8 cellular contexts compared by ENCODE assay signal in genomic region chr16:55711959-55712876, GRCh38. TPM values are rescaled to one million over a fixed set of nuclear protein-coding genes. Genes with fewer than 3 reads are reported as not detected.
A peak's percentile ranks its signal among the peaks of the same experiment; 100 is the strongest.
DNase-seq lines count a peak whose midpoint lies in the region; ATAC-seq and TF ChIP-seq lines count a peak whose summit lies in the region.

No MANE protein-coding gene starts in this region.

- no peaks in the 10 kb centered on the region for H3K36me3 ChIP-seq in naive thymus-derived CD4-positive, alpha-beta T cell (ENCODE audit: control insufficient read depth in 2 of 3, insufficient read depth in 3 of 3, low read length in 3 of 3)

- no peaks in the 10 kb centered on the region for H3K9me3 ChIP-seq in naive thymus-derived CD4-positive, alpha-beta T cell (ENCODE audit: control insufficient read depth in 2 of 3, low read length in 3 of 3)

- H3K27ac Mint-ChIP-seq in naive thymus-derived CD4-positive, alpha-beta T cell, result no peak overlapping the region

- no peak overlapping the region for H3K27ac ChIP-seq in naive thymus-derived CD4-positive, alpha-beta T cell (ENCODE audit: low read depth, low read length)

- no peaks in the 10 kb centered on the region for H3K4me1 ChIP-seq in naive thymus-derived CD4-positive, alpha-beta T cell (ENCODE audit: control insufficient read depth in 2 of 2, insufficient read depth in 2 of 2, low read length in 2 of 2)

- H3K27me3 Mint-ChIP-seq in naive thymus-derived CD4-positive, alpha-beta T cell, result peaks cover 4 to 47% (median 29%) of the 10 kb centered on the region in 5 donors

- intact Hi-C loops in naive thymus-derived CD4-positive, alpha-beta T cell (cut with micrococcal nuclease), result loop anchor here (1.0 kb wide), 2 partner anchors 130 to 131 kb away; no protein-coding TSS in a partner anchor

- H3K27me3 ChIP-seq in naive thymus-derived CD4-positive, alpha-beta T cell (ENCODE audit: control insufficient read depth in 2 of 2, insufficient read depth in 2 of 2, low read length in 2 of 2), result peaks cover 0 to 6% of the 10 kb centered on the region in 2 donors

- peaks cover 0 to 3% (median 0%) of the 10 kb centered on the region in 11 donors for H3K9me3 Mint-ChIP-seq in naive thymus-derived CD4-positive, alpha-beta T cell

- H3K4me3 Mint-ChIP-seq in naive thymus-derived CD4-positive, alpha-beta T cell, result no peak overlapping the region

- DNase-seq in NK-92 treated with Interleukin-12 subunit alpha and Interleukin-12 subunit beta, amount 100 ng/mL, for 24 hours (lab: John Stamatoyannopoulos, UW), result peak; percentile 9
- no peak for DNase-seq in NK-92 (lab: John Stamatoyannopoulos, UW; ENCODE audit: unreplicated experiment)
- DNase-seq in NOMO-1 treated with DMSO at 0.1 percent for 48 hours (lab: John Stamatoyannopoulos, UW; ENCODE audit: unreplicated experiment), result peak; percentile 70
- DNase-seq in activated CD8-positive, alpha-beta memory T cell treated with anti-CD3 and anti-CD28 coated beads for 48 hours (ENCODE audit: low read depth in 2 of 3, low spot score in 2 of 3), result peak in 2 of 3 experiments; percentile 34 to 39
- no peak for DNase-seq in epithelial cell of proximal tubule (ENCODE audit: low read depth)
- DNase-seq in naive thymus-derived CD4-positive, alpha-beta T cell, result peak in 7 of 9 donors; percentile 14 to 37 (median 24)
- DNase-seq in stromal cell of bone marrow (ENCODE audit: low read depth), result peak; percentile 13

- peak; percentile 71 for TF ChIP-seq CTCF in epithelial cell of proximal tubule (conservative IDR thresholded peaks at IDR 0.05; ENCODE audit: low read depth, low read length)

- no peaks in the 10 kb centered on the region for H3K36me3 Mint-ChIP-seq in naive thymus-derived CD4-positive, alpha-beta T cell

- POLR2A ChIA-PET in naive thymus-derived CD4-positive, alpha-beta T cell (lab: Charles Lee), result no interaction called here

- H3K4me1 Mint-ChIP-seq in naive thymus-derived CD4-positive, alpha-beta T cell, result no peaks in the 10 kb centered on the region

- ATAC-seq in HG03354 (IDR thresholded peaks at IDR 0.05; ENCODE audit: poor library complexity, severe bottlenecking, unreplicated experiment), result peak; percentile 80
- ATAC-seq in naive thymus-derived CD4-positive, alpha-beta T cell, result peak; percentile 61

- no peak overlapping the region for H3K4me3 ChIP-seq in epithelial cell of proximal tubule (ENCODE audit: low read depth, low read length)
- no peak overlapping the region for H3K4me3 ChIP-seq in naive thymus-derived CD4-positive, alpha-beta T cell (ENCODE audit: low read length)

- CTCF ChIA-PET in naive thymus-derived CD4-positive, alpha-beta T cell (lab: Charles Lee), result interaction anchor here (0.6 to 1.3 kb wide), 2 partner anchors 10 to 1238 kb away, joined by 3 read pairs; no protein-coding TSS in a partner anchor

RNA-seq across cellular contexts. Expression of gene SLC6A2, which starts 56.4 kb away (rescaled TPM):
- total RNA-seq in epithelial cell of proximal tubule, result not detected in 2 replicates
- not detected for total RNA-seq in naive thymus-derived CD4-positive, alpha-beta T cell
- not detected for polyA plus RNA-seq in naive thymus-derived CD4-positive, alpha-beta T cell

Comparison
In these comparisons a context has a peak if more than half of its experiments do, and no peak if none do; other contexts are left out.
1. DNase-seq: peak in NK-92 treated with Interleukin-12 subunit alpha and Interleukin-12 subunit beta, amount 100 ng/mL, for 24 hours (single experiment), NOMO-1 treated with DMSO at 0.1 percent for 48 hours (single experiment), activated CD8-positive, alpha-beta memory T cell treated with anti-CD3 and anti-CD28 coated beads for 48 hours (2 of 3), naive thymus-derived CD4-positive, alpha-beta T cell (7 of 9) and stromal cell of bone marrow (single experiment); none in NK-92 (single experiment) and epithelial cell of proximal tubule (single experiment).